In genomic region chr4:11424000-11424399, GRCh38 we compare ENCODE assay signal across 8 cellular contexts. TPM values are rescaled to one million over a fixed set of nuclear protein-coding genes. Genes with fewer than 3 reads are reported as not detected.
DNase-seq lines count a peak whose midpoint lies in the region; ATAC-seq, FAIRE-seq and TF ChIP-seq lines count a peak whose summit lies in the region.

No MANE protein-coding gene starts in this region.

- peaks cover 32% of the 10 kb centered on the region for H3K27me3 ChIP-seq in endodermal cell (ENCODE audit: control insufficient read depth, insufficient read depth, low read length, poor library complexity, severe bottlenecking)

- H3K9me3 Mint-ChIP-seq in endodermal cell: no peaks in the 10 kb centered on the region
- H3K9me3 Mint-ChIP-seq in activated T-cell treated with anti-CD3 and anti-CD28 coated beads, Interleukin-2, amount 50 U/mL, for 4 hours: no peaks in the 10 kb centered on the region

- H3K36me3 ChIP-seq in endodermal cell (ENCODE audit: control insufficient read depth, insufficient read depth, low read length): no peaks in the 10 kb centered on the region

- peak; percentile 26 for ATAC-seq in GM19463 (IDR thresholded peaks at IDR 0.05; ENCODE audit: unreplicated experiment)
- no peak for ATAC-seq in activated T-cell treated with anti-CD3 and anti-CD28 coated beads, Interleukin-2, amount 50 U/mL, for 4 hours

- WGBS in endodermal cell (ENCODE audit: insufficient coverage in 1 of 2, insufficient read length in 1 of 2), 2 experiments: 74% methylated on average over 4 of the region's 4 CpGs; no CpG with 5 or more reads in 1 of the 2 experiments

- H3K4me3 Mint-ChIP-seq in endodermal cell: no peak overlapping the region
- no peak overlapping the region for H3K4me3 Mint-ChIP-seq in activated T-cell treated with anti-CD3 and anti-CD28 coated beads, Interleukin-2, amount 50 U/mL, for 4 hours

- peaks cover 64% of the 10 kb centered on the region for H3K4me1 Mint-ChIP-seq in endodermal cell
- H3K4me1 Mint-ChIP-seq in activated T-cell treated with anti-CD3 and anti-CD28 coated beads, Interleukin-2, amount 50 U/mL, for 4 hours (ENCODE audit: low read depth): peaks cover 15% of the 10 kb centered on the region

- H3K4me3 ChIP-seq in endodermal cell (ENCODE audit: low read length): peak overlapping the region; percentile 15

- no peak overlapping the region for H3K27ac Mint-ChIP-seq in endodermal cell

- no peak overlapping the region for H3K9ac ChIP-seq in endodermal cell (ENCODE audit: extremely low read depth, low read length, poor library complexity, severe bottlenecking)

- H3K27ac ChIP-seq in endodermal cell (ENCODE audit: low read depth, low read length): no peak overlapping the region

- peaks cover 30% of the 10 kb centered on the region for H3K27me3 Mint-ChIP-seq in endodermal cell (ENCODE audit: insufficient read depth)
- H3K27me3 Mint-ChIP-seq in activated T-cell treated with anti-CD3 and anti-CD28 coated beads, Interleukin-2, amount 50 U/mL, for 4 hours (ENCODE audit: low read depth): peaks cover 23% of the 10 kb centered on the region

- DNase-seq in DMS53 (lab: John Stamatoyannopoulos, UW) (peak; percentile 74), NCI-H446 treated with DMSO at 0.1 percent for 48 hours (lab: John Stamatoyannopoulos, UW) (peak; percentile 54), endodermal cell (peak; percentile 81), renal cortical epithelial cell (ENCODE audit: low read depth) (peak; percentile 19), HTR-8/SVneo (ENCODE audit: insufficient read length, low spot score) (no peak), occipital lobe (lab: John Stamatoyannopoulos, UW) (no peak)
- DNase-seq in activated T-cell treated with anti-CD3 and anti-CD28 coated beads, Interleukin-2, amount 50 U/mL, for 4 hours: no peak

- FAIRE-seq in HTR-8/SVneo (lab: Jason Lieb, UNC): no peak

- H3K9me3 ChIP-seq in endodermal cell (ENCODE audit: control insufficient read depth, low read length): no peaks in the 10 kb centered on the region

- no peaks in the 10 kb centered on the region for H3K36me3 Mint-ChIP-seq in endodermal cell (ENCODE audit: low read depth)
- no peaks in the 10 kb centered on the region for H3K36me3 Mint-ChIP-seq in activated T-cell treated with anti-CD3 and anti-CD28 coated beads, Interleukin-2, amount 50 U/mL, for 4 hours (ENCODE audit: insufficient read depth)

- peaks cover 19% of the 10 kb centered on the region for H3K4me1 ChIP-seq in endodermal cell (ENCODE audit: control insufficient read depth, insufficient read depth, low read length)

- peak; percentile 84 for TF ChIP-seq CTCF in endodermal cell (conservative IDR thresholded peaks at IDR 0.05)

RNA-seq across cellular contexts. Expression of gene HS3ST1, which starts 4.7 kb away (rescaled TPM):
- total RNA-seq in endodermal cell: 1 to 10 TPM; 1.3 to 2.8 TPM
- 5.7 TPM for polyA plus RNA-seq in endodermal cell (2013, experiment 1 of 2)
- polyA plus RNA-seq in endodermal cell (2013, experiment 2 of 2): 4.5 TPM
- total RNA-seq in renal cortical epithelial cell: 7.6 and 16.9 TPM in 2 replicates
- 15.0 TPM for total RNA-seq in occipital lobe
- total RNA-seq in activated T-cell treated with anti-CD3 and anti-CD28 coated beads, Interleukin-2, amount 50 U/mL, for 4 hours: under 1 TPM; 0.03 to 0.71 (median 0.03) TPM

Comparison
In these comparisons a context has a peak if more than half of its experiments do, and no peak if none do; other contexts are left out.
1. DNase-seq: peak in DMS53 (single experiment), NCI-H446 treated with DMSO at 0.1 percent for 48 hours (single experiment), endodermal cell (single experiment) and renal cortical epithelial cell (single experiment); none in HTR-8/SVneo (single experiment), occipital lobe (single experiment) and activated T-cell treated with anti-CD3 and anti-CD28 coated beads, Interleukin-2, amount 50 U/mL, for 4 hours (single experiment).